ENCODE assay signal across 10 cellular contexts in genomic region chr13:51632643-51633357, GRCh38. TPM values are rescaled to one million over a fixed set of nuclear protein-coding genes. Genes with fewer than 3 reads are reported as not detected.
DNase-seq lines count a peak whose midpoint lies in the region; ATAC-seq and TF ChIP-seq lines count a peak whose summit lies in the region.
"Had no signal": no experiment of that assay in that cellular context is flagged by ENCODE, and none has a peak within 500 bp of the region (broad histone marks: within the 10 kb centered on the region; RNA-seq: fewer than 3 reads in every experiment).

No MANE protein-coding gene starts in this region.

- no peak overlapping the region for H3K27ac ChIP-seq in CD8-positive, alpha-beta memory T cell (ENCODE audit: low read depth, low read length)

- H3K4me1 ChIP-seq in CD8-positive, alpha-beta memory T cell (ENCODE audit: insufficient read depth, low read length), result peaks cover 8% of the 10 kb centered on the region

- H3K27me3 Mint-ChIP-seq in CD8-positive, alpha-beta memory T cell, result no peaks in the 10 kb centered on the region
- no peaks in the 10 kb centered on the region for H3K27me3 Mint-ChIP-seq in activated CD4-positive, alpha-beta memory T cell treated with anti-CD3 and anti-CD28 coated beads for 36 hours

- DNase-seq in hypothalamus (lab: John Stamatoyannopoulos, UW) (peak in 46 of 51 donors; percentile 17 to 93 (median 74)), pons (ENCODE audit: low spot score) (peak; percentile 97), NCI-H1048 (lab: John Stamatoyannopoulos, UW) (no peak)
- no peak for DNase-seq in CD8-positive, alpha-beta memory T cell
- no peak for DNase-seq in activated CD4-positive, alpha-beta memory T cell treated with anti-CD3 and anti-CD28 coated beads for 36 hours
- DNase-seq: NCI-H2081 treated with DMSO at 0.1 percent for 48 hours had no signal

- intact Hi-C loops in activated CD4-positive, alpha-beta memory T cell treated with anti-CD3 and anti-CD28 coated beads for 36 hours (cut with micrococcal nuclease), result no loop called here

- CTCF ChIA-PET in CD8-positive, alpha-beta memory T cell (lab: Charles Lee), result interaction anchor here (1.0 kb wide), 1 partner anchor 177 kb away, joined by 3 read pairs; no protein-coding TSS in a partner anchor
- CTCF ChIA-PET in activated CD4-positive, alpha-beta memory T cell treated with anti-CD3 and anti-CD28 coated beads for 36 hours (lab: Charles Lee), result no interaction called here

- ATAC-seq in GM21786 (IDR thresholded peaks at IDR 0.05; ENCODE audit: unreplicated experiment) (peak; percentile 51), SK-N-SH treated with all-trans-retinoic acid at 6 μM for 48 hours (peak; percentile 25), GM21381 (IDR thresholded peaks at IDR 0.05; ENCODE audit: unreplicated experiment) (no peak)

- peak overlapping the region in 4 of 8 donors; percentile 5 to 60 (median 42) for H3K27ac Mint-ChIP-seq in CD8-positive, alpha-beta memory T cell
- H3K27ac Mint-ChIP-seq in activated CD4-positive, alpha-beta memory T cell treated with anti-CD3 and anti-CD28 coated beads for 36 hours, result no peak overlapping the region
- H3K27ac Mint-ChIP-seq: T-helper 1 cell treated with Interleukin-12 subunit alpha and Interleukin-12 subunit beta and Interleukin-4 antibody, amounts not matched to agents 30 μg/mL and 1 μg/mL, for 36 hours had no signal

- H3K36me3 ChIP-seq in CD8-positive, alpha-beta memory T cell (ENCODE audit: insufficient read depth, low read length), result no peaks in the 10 kb centered on the region

- no peak overlapping the region for H3K4me3 ChIP-seq in CD8-positive, alpha-beta memory T cell (ENCODE audit: low read length)

- H3K4me3 Mint-ChIP-seq in CD8-positive, alpha-beta memory T cell, result no peak overlapping the region
- no peak overlapping the region for H3K4me3 Mint-ChIP-seq in activated CD4-positive, alpha-beta memory T cell treated with anti-CD3 and anti-CD28 coated beads for 36 hours
- H3K4me3 Mint-ChIP-seq: T-helper 1 cell treated with Interleukin-12 subunit alpha and Interleukin-12 subunit beta and Interleukin-4 antibody, amounts not matched to agents 30 μg/mL and 1 μg/mL, for 36 hours had no signal

- POLR2A ChIA-PET in CD8-positive, alpha-beta memory T cell (lab: Charles Lee), result no interaction called here
- POLR2A ChIA-PET in activated CD4-positive, alpha-beta memory T cell treated with anti-CD3 and anti-CD28 coated beads for 36 hours (lab: Charles Lee), result interaction anchor here (1.2 kb wide), 1 partner anchor 12 kb away, joined by 3 read pairs; no protein-coding TSS in a partner anchor

- peaks cover 0 to 1% (median 0%) of the 10 kb centered on the region in 3 donors for H3K36me3 Mint-ChIP-seq in CD8-positive, alpha-beta memory T cell
- H3K36me3 Mint-ChIP-seq in activated CD4-positive, alpha-beta memory T cell treated with anti-CD3 and anti-CD28 coated beads for 36 hours, result no peaks in the 10 kb centered on the region

- peaks cover 33 to 66% (median 62%) of the 10 kb centered on the region in 3 donors for H3K4me1 Mint-ChIP-seq in CD8-positive, alpha-beta memory T cell
- peaks cover 48% of the 10 kb centered on the region for H3K4me1 Mint-ChIP-seq in activated CD4-positive, alpha-beta memory T cell treated with anti-CD3 and anti-CD28 coated beads for 36 hours (ENCODE audit: low read depth)

- no peaks in the 10 kb centered on the region for H3K9me3 Mint-ChIP-seq in CD8-positive, alpha-beta memory T cell
- no peaks in the 10 kb centered on the region for H3K9me3 Mint-ChIP-seq in activated CD4-positive, alpha-beta memory T cell treated with anti-CD3 and anti-CD28 coated beads for 36 hours
- H3K9me3 Mint-ChIP-seq: T-helper 1 cell treated with Interleukin-12 subunit alpha and Interleukin-12 subunit beta and Interleukin-4 antibody, amounts not matched to agents 30 μg/mL and 1 μg/mL, for 36 hours had no signal

- no peaks in the 10 kb centered on the region for H3K9me3 ChIP-seq in CD8-positive, alpha-beta memory T cell (ENCODE audit: low read length)

- H3K27me3 ChIP-seq in CD8-positive, alpha-beta memory T cell (ENCODE audit: insufficient read depth, low read length, poor library complexity, severe bottlenecking), result no peaks in the 10 kb centered on the region

TF ChIP-seq in SK-N-SH treated with all-trans-retinoic acid at 6 μM for 48 hours, 23 proteins besides CTCF, POLR2A, EP300 and RAD21:
- no peak for TF ChIP-seq OSR1 (CRISPR knock-in tag; IDR thresholded peaks at IDR 0.05)
- no peak for TF ChIP-seq ESRRG (CRISPR knock-in tag; IDR thresholded peaks at IDR 0.05)
- TF ChIP-seq PATZ1 (CRISPR knock-in tag; IDR thresholded peaks at IDR 0.05; ENCODE audit: borderline replicate concordance), result no peak
- TF ChIP-seq SNAI2 (CRISPR knock-in tag; IDR thresholded peaks at IDR 0.05), result no peak
- no peak for TF ChIP-seq ZC3H10 (CRISPR knock-in tag; IDR thresholded peaks at IDR 0.05)
- no peak for TF ChIP-seq ISL1 (CRISPR knock-in tag; IDR thresholded peaks at IDR 0.05)
- no peak for TF ChIP-seq GLIS3 (CRISPR knock-in tag; IDR thresholded peaks at IDR 0.05)
- TF ChIP-seq BACH2 (CRISPR knock-in tag; IDR thresholded peaks at IDR 0.05; ENCODE audit: borderline replicate concordance), result no peak
- TF ChIP-seq ZNF8 (CRISPR knock-in tag; IDR thresholded peaks at IDR 0.05), result no peak
- TF ChIP-seq POU6F1 (CRISPR knock-in tag; IDR thresholded peaks at IDR 0.05; ENCODE audit: borderline replicate concordance, low read depth), result no peak
- TF ChIP-seq CSDC2 (CRISPR knock-in tag; IDR thresholded peaks at IDR 0.05), result no peak

RNA-seq across cellular contexts. Expression of gene WDFY2, which starts 48.5 kb away (rescaled TPM):
- total RNA-seq in CD8-positive, alpha-beta memory T cell, result 1 to 10 TPM; 6.1 to 7.1 TPM
- polyA plus RNA-seq in CD8-positive, alpha-beta memory T cell, result 3.9 TPM
- 10 to 100 TPM in 1 of 2 experiments, 1 to 10 TPM in 1; 9.3 to 11.2 TPM for total RNA-seq in activated CD4-positive, alpha-beta memory T cell treated with anti-CD3 and anti-CD28 coated beads for 36 hours

Comparison
In these comparisons a context has a peak if more than half of its experiments do, and no peak if none do; other contexts are left out.
1. DNase-seq: peak in hypothalamus (46 of 51) and pons (single experiment); none in NCI-H1048 (single experiment), CD8-positive, alpha-beta memory T cell (0 of 5) and activated CD4-positive, alpha-beta memory T cell treated with anti-CD3 and anti-CD28 coated beads for 36 hours (single experiment).